ENCODE assay signal across 8 cellular contexts in genomic region chr2:86623549-86624547, GRCh38. TPM values are rescaled to one million over a fixed set of nuclear protein-coding genes. Genes with fewer than 3 reads are reported as not detected.
DNase-seq lines count a peak whose midpoint lies in the region; ATAC-seq and TF ChIP-seq lines count a peak whose summit lies in the region.

A gene with protein sequence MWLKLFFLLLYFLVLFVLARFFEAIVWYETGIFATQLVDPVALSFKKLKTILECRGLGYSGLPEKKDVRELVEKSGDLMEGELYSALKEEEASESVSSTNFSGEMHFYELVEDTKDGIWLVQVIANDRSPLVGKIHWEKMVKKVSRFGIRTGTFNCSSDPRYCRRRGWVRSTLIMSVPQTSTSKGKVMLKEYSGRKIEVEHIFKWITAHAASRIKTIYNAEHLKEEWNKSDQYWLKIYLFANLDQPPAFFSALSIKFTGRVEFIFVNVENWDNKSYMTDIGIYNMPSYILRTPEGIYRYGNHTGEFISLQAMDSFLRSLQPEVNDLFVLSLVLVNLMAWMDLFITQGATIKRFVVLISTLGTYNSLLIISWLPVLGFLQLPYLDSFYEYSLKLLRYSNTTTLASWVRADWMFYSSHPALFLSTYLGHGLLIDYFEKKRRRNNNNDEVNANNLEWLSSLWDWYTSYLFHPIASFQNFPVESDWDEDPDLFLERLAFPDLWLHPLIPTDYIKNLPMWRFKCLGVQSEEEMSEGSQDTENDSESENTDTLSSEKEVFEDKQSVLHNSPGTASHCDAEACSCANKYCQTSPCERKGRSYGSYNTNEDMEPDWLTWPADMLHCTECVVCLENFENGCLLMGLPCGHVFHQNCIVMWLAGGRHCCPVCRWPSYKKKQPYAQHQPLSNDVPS (minus strand): TSS chr2:86623865. CDS start chr2:86622886, 979 bp downstream.

- H3K36me3 ChIP-seq in BLaER1 (peaks cover 13% of the 10 kb centered on the region), left lung (peaks cover 0 to 12% of the 10 kb centered on the region in 2 donors)

- peak within 1 kb of the TSS; percentile 95 for H3K4me3 ChIP-seq in BLaER1
- peak within 1 kb of the TSS; percentile 77 to 86 for H3K4me3 ChIP-seq in left lung

- H3K9me3 ChIP-seq in BLaER1, result no peaks in the 10 kb centered on the region
- no peaks in the 10 kb centered on the region for H3K9me3 ChIP-seq in left lung

- H3K27ac ChIP-seq in BLaER1 (peak within 1 kb of the TSS; percentile 97), left lung (peak within 1 kb of the TSS; percentile 99)

- H3K4me2 ChIP-seq in BLaER1, result peak within 1 kb of the TSS; percentile 81

- intact Hi-C loops in left lung (cut with DNase I), result no loop called here

- peak within 1 kb of the TSS; percentile 97 for H3K9ac ChIP-seq in BLaER1

- H3K27me3 ChIP-seq in BLaER1, result no peaks in the 10 kb centered on the region
- no peaks in the 10 kb centered on the region for H3K27me3 ChIP-seq in left lung

- no peak for TF ChIP-seq CTCF in left lung (IDR thresholded peaks at IDR 0.05)

- DNase-seq in GM19240 (ENCODE audit: insufficient read length, low spot score) (peak; percentile 72), NCI-H748 (lab: John Stamatoyannopoulos, UW; ENCODE audit: unreplicated experiment) (peak; percentile 92), dedifferentiated amniotic fluid mesenchymal stem cell (ENCODE audit: extremely low spot score) (peak; percentile 86), left lung (peak; percentile 97 to 100)
- peak; percentile 81 to 90 for DNase-seq in activated CD4-positive, alpha-beta T cell treated with anti-CD3 and anti-CD28 coated beads, Interleukin-2, amount 50 U/mL, for 24 hours (ENCODE audit: low read depth in 1 of 2, low spot score in 1 of 2)
- DNase-seq in stimulated activated CD4-positive, alpha-beta T cell treated with anti-CD3 and anti-CD28 coated beads, Interleukin-2, amount 100 ng/mL, for 4 hours (ENCODE audit: low read depth), result peak; percentile 90

- ATAC-seq in HG03460 (IDR thresholded peaks at IDR 0.05; ENCODE audit: unreplicated experiment) (peak; percentile 78), left lung (peak; percentile 97)

- H4K20me1 ChIP-seq in BLaER1, result peaks cover 21% of the 10 kb centered on the region

- peaks cover 22% of the 10 kb centered on the region for H3K4me1 ChIP-seq in BLaER1
- H3K4me1 ChIP-seq in left lung, result peaks cover 0 to 35% of the 10 kb centered on the region in 2 donors

RNA-seq across cellular contexts. Expression of the gene that starts here (rescaled TPM):
- total RNA-seq in left lung, result 10 to 100 TPM; 21.6 to 27.4 TPM

Comparison
In these comparisons a context has a peak if more than half of its experiments do, and no peak if none do; other contexts are left out.
1. Peak in every context shown above with its lines: DNase-seq, ATAC-seq, H3K4me3 ChIP-seq and H3K27ac ChIP-seq.